1 cellular context compared by ENCODE assay signal in genomic region chr12:57299514-57300016, GRCh38.
A peak's percentile ranks its signal among the peaks of the same experiment; 100 is the strongest.
TF ChIP-seq lines count a peak whose summit lies in the region.

No MANE protein-coding gene starts in this region.

TF ChIP-seq in SK-N-SH, 30 proteins besides CTCF, POLR2A, EP300 and RAD21:
- no peak for TF ChIP-seq IRF3 (IDR thresholded peaks at IDR 0.05; ENCODE audit: low read depth, low read length)
- no peak for TF ChIP-seq YY1 (IDR thresholded peaks at IDR 0.05; ENCODE audit: low read depth)
- TF ChIP-seq NFIC (IDR thresholded peaks at IDR 0.05; ENCODE audit: borderline replicate concordance) = 0 out of 2 replicates have a peak, but pooled peaks have one; percentile 13
